8 cellular contexts compared by ENCODE assay signal in the genomic region with DNA sequence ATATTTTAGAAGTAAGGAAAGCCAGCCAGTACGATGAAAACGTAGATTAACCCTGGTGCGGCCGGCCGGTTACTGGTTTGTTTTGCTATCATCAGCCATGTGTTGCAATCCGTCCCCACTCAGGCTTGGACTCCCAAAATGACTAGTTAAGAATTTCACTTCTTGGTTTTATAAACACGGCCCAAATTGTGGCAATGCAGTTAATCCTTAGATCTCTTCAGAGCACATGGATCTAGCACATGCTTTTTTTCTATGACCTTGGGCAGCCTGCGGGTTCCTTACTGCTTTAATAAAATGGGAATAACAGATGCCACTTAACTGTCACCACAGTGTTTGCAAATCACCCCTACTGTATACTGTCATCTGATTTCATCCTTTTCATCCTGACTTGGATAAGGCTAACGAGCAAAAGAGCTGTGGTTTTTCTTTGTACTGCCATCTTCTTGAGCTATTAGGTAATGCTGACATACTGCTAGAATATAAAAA. TPM values are rescaled to one million over a fixed set of nuclear protein-coding genes. Genes with fewer than 3 reads are reported as not detected.
DNase-seq lines count a peak whose midpoint lies in the region; ATAC-seq, FAIRE-seq and TF ChIP-seq lines count a peak whose summit lies in the region.

No MANE protein-coding gene starts in this region.

- DNase-seq in ACHN: peak; percentile 12
- peak; percentile 16 for DNase-seq in GM12891 (ENCODE audit: insufficient read length, low spot score)
- DNase-seq in chondrocyte (ENCODE audit: low spot score): no peak
- DNase-seq in memory B cell (ENCODE audit: low spot score in 2 of 2): no peak
- peak; percentile 19 for DNase-seq in transverse colon
- DNase-seq in NCI-H748 treated with DMSO at 0.1 percent for 48 hours (lab: John Stamatoyannopoulos, UW): no peak
- DNase-seq in activated CD4-positive, CD25-positive, alpha-beta regulatory T cell treated with anti-CD3 and anti-CD28 coated beads, Interleukin-2, amount 50 U/mL, for 72 hours: no peak

- TF ChIP-seq EP300 in transverse colon (IDR thresholded peaks at IDR 0.05; ENCODE audit: low read depth): no peak

- H3K4me1 Mint-ChIP-seq in chondrocyte (ENCODE audit: low read depth): peaks cover 30% of the 10 kb centered on the region
- peaks cover 26% of the 10 kb centered on the region for H3K4me1 Mint-ChIP-seq in memory B cell

- H3K4me3 ChIP-seq in OCI-LY3 (ENCODE audit: low read length): peak overlapping the region; percentile 84
- H3K4me3 ChIP-seq in transverse colon: peak overlapping the region; percentile 74 to 90 (median 82)

- TF ChIP-seq CTCF in OCI-LY3 (IDR thresholded peaks at IDR 0.05; ENCODE audit: low read depth, low read length) (no peak), chondrocyte (IDR thresholded peaks at IDR 0.05) (peak; percentile 70), transverse colon (IDR thresholded peaks at IDR 0.05) (no peak)

- H3K9ac ChIP-seq in OCI-LY3 (ENCODE audit: low read length): peak overlapping the region; percentile 68

- H3K9me3 Mint-ChIP-seq in chondrocyte (ENCODE audit: low read depth): no peaks in the 10 kb centered on the region
- H3K9me3 Mint-ChIP-seq in memory B cell: no peaks in the 10 kb centered on the region

- H2AFZ ChIP-seq in OCI-LY3 (ENCODE audit: low read depth, low read length): no peak overlapping the region

- H3K4me1 ChIP-seq in OCI-LY3 (ENCODE audit: low read length) (peaks cover 16% of the 10 kb centered on the region), transverse colon (peaks cover 7 to 37% (median 17%) of the 10 kb centered on the region in 4 donors)

- H3K4me2 ChIP-seq in OCI-LY3 (ENCODE audit: low read length): peak overlapping the region; percentile 97

- WGBS in transverse colon (ENCODE audit: low coverage in 1 of 2), 2 donors: 2 to 3% methylated on average over 5 to 9 of the region's 9 CpGs

- in situ Hi-C loops in ACHN (cut with HindIII; ENCODE audit: low pct_ligation_motif_present, low pct_unique_long_range_greater_than_20kb, low sequenced_read_pairs) (no loop called here), transverse colon (cut with MboI; ENCODE audit: low pct_ligation_motif_present in 1 of 4, low pct_unique_long_range_greater_than_20kb in 1 of 4, low sequenced_read_pairs in 3 of 4) (no loop called here)

- TF ChIP-seq POLR2A in GM12891 (IDR thresholded peaks at IDR 0.05; ENCODE audit: low read depth, low read length) (no peak), transverse colon (IDR thresholded peaks at IDR 0.05) (peak; percentile 15)

- 0 out of 2 replicates have a peak, but pooled peaks cover 3% of the 10 kb centered on the region for H3K27me3 ChIP-seq in OCI-LY3 (ENCODE audit: low read depth, low read length)
- no peaks in the 10 kb centered on the region for H3K27me3 ChIP-seq in transverse colon

- H3K27ac ChIP-seq in OCI-LY3 (ENCODE audit: low read length): no peak overlapping the region
- peak overlapping the region; percentile 96 to 99 (median 98) for H3K27ac ChIP-seq in transverse colon

- H3K27me3 Mint-ChIP-seq in chondrocyte (ENCODE audit: low read depth): no peaks in the 10 kb centered on the region
- H3K27me3 Mint-ChIP-seq in memory B cell: no peaks in the 10 kb centered on the region

- no peaks in the 10 kb centered on the region for H3K36me3 Mint-ChIP-seq in chondrocyte (ENCODE audit: low read depth)
- H3K36me3 Mint-ChIP-seq in memory B cell: peaks cover 8% of the 10 kb centered on the region

- H3K27ac Mint-ChIP-seq in chondrocyte (ENCODE audit: unreplicated experiment) (peak overlapping the region; percentile 97), memory B cell (no peak overlapping the region)

- intact Hi-C loops in transverse colon (cut with DNase I; ENCODE audit: low total_unique reads): no loop called here

- H3K36me3 ChIP-seq in OCI-LY3 (replicated peaks; ENCODE audit: low read depth, low read length) (peaks cover 4% of the 10 kb centered on the region), transverse colon (no peaks in the 10 kb centered on the region)

- ATAC-seq in memory B cell (ENCODE audit: low read depth): no peak

- H3K9me3 ChIP-seq in OCI-LY3 (ENCODE audit: insufficient read depth, low read length) (no peaks in the 10 kb centered on the region), transverse colon (no peaks in the 10 kb centered on the region)

- peak overlapping the region; percentile 99 for H3K4me3 Mint-ChIP-seq in chondrocyte (ENCODE audit: unreplicated experiment)
- H3K4me3 Mint-ChIP-seq in memory B cell: peak overlapping the region; percentile 79

- peaks cover 41% of the 10 kb centered on the region for H4K20me1 ChIP-seq in OCI-LY3 (ENCODE audit: insufficient read depth, low read length)

- FAIRE-seq in GM12891 (lab: Jason Lieb, UNC): no peak

- peaks cover 50% of the 10 kb centered on the region for H3K79me2 ChIP-seq in OCI-LY3 (ENCODE audit: low read length)

TF ChIP-seq in GM12891, 5 proteins besides CTCF, POLR2A, EP300 and RAD21:
- TF ChIP-seq TAF1 (IDR thresholded peaks at IDR 0.05; ENCODE audit: low read depth, low read length) (no peak), PAX5 (IDR thresholded peaks at IDR 0.05; ENCODE audit: insufficient read depth, low read length, severe bottlenecking) (peak; percentile 97), POLR2AphosphoS5 (IDR thresholded peaks at IDR 0.05; ENCODE audit: low read depth, low read length) (no peak), POU2F2 (IDR thresholded peaks at IDR 0.05; ENCODE audit: low read depth, low read length) (no peak), SPI1 (IDR thresholded peaks at IDR 0.05; ENCODE audit: low read depth, low read length) (peak; percentile 91)

RNA-seq across cellular contexts. Expression of gene NDFIP1, which starts 1.5 kb away (rescaled TPM):
- 0.99 TPM for polyA plus RNA-seq in GM12891 (2012; ENCODE audit: low read depth, missing spikeins)
- total RNA-seq in chondrocyte (62.1 to 64.2 TPM (median 63.8 TPM) in 3 replicates), transverse colon (10 to 100 TPM; 19.1 to 92.2 (median 65.6) TPM)

Comparison
In these comparisons a context has a peak if more than half of its experiments do, and no peak if none do; other contexts are left out.
1. DNase-seq: peak in ACHN (single experiment), GM12891 (single experiment) and transverse colon (single experiment); none in chondrocyte (single experiment), memory B cell (0 of 2), NCI-H748 treated with DMSO at 0.1 percent for 48 hours (single experiment) and activated CD4-positive, CD25-positive, alpha-beta regulatory T cell treated with anti-CD3 and anti-CD28 coated beads, Interleukin-2, amount 50 U/mL, for 72 hours (single experiment).